In genomic region chr16:25834101-25834500, GRCh38 we compare ENCODE assay signal across 30 cellular contexts.
"Had no signal": no experiment of that assay in that cellular context is flagged by ENCODE, and none has a peak within 500 bp of the region (broad histone marks: within the 10 kb centered on the region; RNA-seq: fewer than 3 reads in every experiment).

No MANE protein-coding gene starts in this region.

- H3K4me3 ChIP-seq: left lung, lower lobe of right lung, neural progenitor cell, ovary, skin epidermis, tibial nerve, upper lobe of left lung had no signal

- H3K4me2 ChIP-seq: neural progenitor cell had no signal

- ATAC-seq: left colon; left lung; lower lobe of right lung; natural killer cell; right cardiac atrium; sciatic nerve; stimulated activated naive B cell treated with anti-CD40 and anti-IgM and Interleukin-4, amounts not matched to agents 10 μg/mL and 1 μg/mL and 100 μg/mL, for 72 hours had no signal

- H2AFZ ChIP-seq: neural progenitor cell had no signal

- H3K27ac ChIP-seq: left lung, lower lobe of right lung, neural progenitor cell, neutrophil, ovary, skin epidermis, tibial nerve, upper lobe of left lung had no signal

- H3K36me3 ChIP-seq: left lung, lower lobe of right lung, neural progenitor cell, neutrophil, ovary, tibial nerve, upper lobe of left lung had no signal

- H3K4me1 ChIP-seq: lower lobe of right lung, neural progenitor cell had no signal

- H3K27me3 ChIP-seq: left lung, neural progenitor cell, neutrophil, ovary, tibial nerve, upper lobe of left lung had no signal

- H3K9ac ChIP-seq: neural progenitor cell had no signal

- H3K4me3 Mint-ChIP-seq: mesothelial cell of epicardium; naive B cell; natural killer cell; nephron progenitor cell; neural progenitor cell; stimulated activated naive B cell treated with anti-CD40 and anti-IgM and Interleukin-4, amounts not matched to agents 10 μg/mL and 1 μg/mL and 100 μg/mL, for 72 hours; stimulated activated naive CD8-positive, alpha-beta T cell treated with anti-CD3 and anti-CD28 coated beads, Interleukin-15, Interleukin-2, amounts not matched to agents 100 ng/mL and 50 ng/mL, for 24 hours had no signal

- H3K9me3 Mint-ChIP-seq: naive B cell; natural killer cell; stimulated activated naive B cell treated with anti-CD40 and anti-IgM and Interleukin-4, amounts not matched to agents 10 μg/mL and 1 μg/mL and 100 μg/mL, for 72 hours; stimulated activated naive CD8-positive, alpha-beta T cell treated with anti-CD3 and anti-CD28 coated beads, Interleukin-15, Interleukin-2, amounts not matched to agents 100 ng/mL and 50 ng/mL, for 24 hours had no signal

- H3K9me3 ChIP-seq: left lung, lower lobe of right lung, neutrophil, ovary, tibial nerve, upper lobe of left lung had no signal

- FAIRE-seq: kidney had no signal

- H3K27ac Mint-ChIP-seq: mesothelial cell of epicardium; natural killer cell; nephron progenitor cell; neural progenitor cell; progenitor cell of endocrine pancreas; stimulated activated naive B cell treated with anti-CD40 and anti-IgM and Interleukin-4, amounts not matched to agents 10 μg/mL and 1 μg/mL and 100 μg/mL, for 72 hours; stimulated activated naive CD8-positive, alpha-beta T cell treated with anti-CD3 and anti-CD28 coated beads, Interleukin-15, Interleukin-2, amounts not matched to agents 100 ng/mL and 50 ng/mL, for 24 hours had no signal

- H3K36me3 Mint-ChIP-seq: mesothelial cell of epicardium; naive B cell; natural killer cell; stimulated activated naive B cell treated with anti-CD40 and anti-IgM and Interleukin-4, amounts not matched to agents 10 μg/mL and 1 μg/mL and 100 μg/mL, for 72 hours had no signal

- DNase-seq: head of caudate nucleus; hippocampal formation; kidney; left colon; left lung; lower lobe of right lung; mammary epithelial cell; mesenchymal stem cell; naive B cell; natural killer cell; nephron progenitor cell; occipital lobe; ovary; retina; right cardiac atrium; stimulated activated CD4-positive, alpha-beta T cell treated with anti-CD3 and anti-CD28 coated beads, Interleukin-12 subunit alpha, Interleukin-12 subunit beta, amount 100 ng/mL, for 4 hours; stimulated activated CD4-positive, alpha-beta T cell treated with anti-CD3 and anti-CD28 coated beads, Interleukin-15, amount 100 ng/mL, for 24 hours; stimulated activated CD4-positive, alpha-beta T cell treated with anti-CD3 and anti-CD28 coated beads, Interleukin-2, amount 100 ng/mL, for 24 hours; stimulated activated CD4-positive, alpha-beta T cell treated with anti-CD3 and anti-CD28 coated beads, Interleukin-4, amount 100 ng/mL, for 1 hour; stimulated activated naive B cell treated with anti-CD40 and anti-IgM and Interleukin-4, amounts not matched to agents 10 μg/mL and 1 μg/mL and 100 μg/mL, for 72 hours; substantia nigra; upper lobe of left lung had no signal
